20 cellular contexts compared by ENCODE assay signal in the genomic region with DNA sequence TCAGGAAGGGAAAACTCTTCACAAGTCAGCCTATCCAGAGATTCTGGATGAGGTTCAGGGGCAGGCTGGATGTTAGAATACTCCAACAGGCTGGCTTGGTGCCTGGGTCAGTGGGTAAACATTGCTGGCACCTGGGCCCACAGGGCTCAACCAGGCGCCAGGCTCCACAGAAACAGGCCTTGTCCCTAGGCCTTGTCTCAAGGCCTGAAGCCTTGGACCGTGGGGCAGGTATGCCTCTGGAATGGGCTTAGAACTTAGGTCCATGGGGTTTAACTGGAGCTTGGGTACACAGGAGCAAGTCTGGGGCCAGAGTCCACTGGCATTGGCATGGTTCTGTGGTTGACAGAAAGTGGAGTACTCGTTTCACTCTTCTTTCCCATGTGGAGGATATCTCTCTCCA.
"Had no signal": no experiment of that assay in that cellular context is flagged by ENCODE, and none has a peak within 500 bp of the region (broad histone marks: within the 10 kb centered on the region; RNA-seq: fewer than 3 reads in every experiment).

No MANE protein-coding gene starts in this region.

- H3K4me1 Mint-ChIP-seq: endodermal cell; naive thymus-derived CD8-positive, alpha-beta T cell; stimulated activated effector memory CD8-positive, alpha-beta T cell treated with anti-CD3 and anti-CD28 coated beads, Interleukin-12 subunit alpha, Interleukin-12 subunit beta, amount 100 ng/mL, for 72 hours had no signal

- ATAC-seq: esophagus mucosa; gastrocnemius medialis; left lung; lower lobe of right lung; naive thymus-derived CD8-positive, alpha-beta T cell; stimulated activated effector memory CD8-positive, alpha-beta T cell treated with anti-CD3 and anti-CD28 coated beads, Interleukin-12 subunit alpha, Interleukin-12 subunit beta, amount 100 ng/mL, for 72 hours had no signal

- H3K27me3 Mint-ChIP-seq: naive thymus-derived CD8-positive, alpha-beta T cell; progenitor cell of endocrine pancreas had no signal

- H3K36me3 Mint-ChIP-seq: stimulated activated effector memory CD8-positive, alpha-beta T cell treated with anti-CD3 and anti-CD28 coated beads, Interleukin-12 subunit alpha, Interleukin-12 subunit beta, amount 100 ng/mL, for 72 hours had no signal

- H3K4me3 Mint-ChIP-seq: endodermal cell; naive thymus-derived CD8-positive, alpha-beta T cell; stimulated activated effector memory CD8-positive, alpha-beta T cell treated with anti-CD3 and anti-CD28 coated beads, Interleukin-12 subunit alpha, Interleukin-12 subunit beta, amount 100 ng/mL, for 72 hours had no signal

- DNase-seq: dorsolateral prefrontal cortex; effector CD4-positive, alpha-beta T cell; endodermal cell; foreskin fibroblast; gastrocnemius medialis; head of caudate nucleus; kidney; left lung; lower lobe of right lung; naive thymus-derived CD8-positive, alpha-beta T cell; sigmoid colon; stimulated activated CD4-positive, alpha-beta T cell treated with anti-CD3 and anti-CD28 coated beads, Interleukin-2, amount 100 ng/mL, for 24 hours; stimulated activated CD4-positive, alpha-beta T cell treated with anti-CD3 and anti-CD28 coated beads, Interleukin-4, amount 100 ng/mL, for 24 hours; stimulated activated naive CD4-positive, alpha-beta T cell treated with Interleukin-2 at 50 U/mL for 16 hours; stomach; thyroid gland; trophoblast cell had no signal

- H3K9me3 Mint-ChIP-seq: endodermal cell; stimulated activated effector memory CD8-positive, alpha-beta T cell treated with anti-CD3 and anti-CD28 coated beads, Interleukin-12 subunit alpha, Interleukin-12 subunit beta, amount 100 ng/mL, for 72 hours had no signal

- H3K27ac Mint-ChIP-seq: endodermal cell; naive thymus-derived CD8-positive, alpha-beta T cell; progenitor cell of endocrine pancreas; stimulated activated effector memory CD8-positive, alpha-beta T cell treated with anti-CD3 and anti-CD28 coated beads, Interleukin-12 subunit alpha, Interleukin-12 subunit beta, amount 100 ng/mL, for 72 hours had no signal
